5 cellular contexts compared by ENCODE assay signal in the genomic region with DNA sequence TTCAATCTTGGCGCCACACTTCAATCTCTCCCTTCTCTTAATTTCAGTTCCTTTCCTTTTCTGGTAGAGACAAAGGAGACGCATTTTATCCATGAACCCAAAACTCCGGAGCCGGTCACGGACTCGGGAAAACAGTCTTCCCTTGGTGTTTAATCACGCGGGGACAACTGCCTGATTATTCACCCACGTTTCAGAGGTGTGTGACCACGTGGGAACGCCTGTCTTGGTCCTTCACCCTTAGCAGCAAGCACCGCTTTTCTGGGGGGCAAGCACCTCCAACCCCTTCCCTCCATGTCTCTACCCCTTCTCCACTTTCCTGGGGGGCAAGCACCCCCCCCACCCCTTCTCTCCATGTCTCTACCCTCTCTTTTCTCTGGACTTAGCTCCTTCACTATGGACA.
DNase-seq lines count a peak whose midpoint lies in the region; ATAC-seq, FAIRE-seq and TF ChIP-seq lines count a peak whose summit lies in the region.
"Not testable (repeated sequence)": the region's sequence is repeated elsewhere in the genome, so short reads cannot be mapped to it uniquely, and the experiment has no call there.

No MANE protein-coding gene starts in this region.

- not testable (repeated sequence) for H3K9me3 ChIP-seq in H9 (ENCODE audit: control insufficient read depth, low read depth, low read length); kidney (ENCODE audit: control insufficient read depth in 1 of 2, low read length in 2 of 2); psoas muscle
- H3K9me3 ChIP-seq in endodermal cell (ENCODE audit: control insufficient read depth, low read length) = peaks cover 25% of the 10 kb centered on the region

- H2AFZ ChIP-seq in H9 (ENCODE audit: low read length) = not testable (repeated sequence)

- not testable (repeated sequence) for H2BK20ac ChIP-seq in H9 (ENCODE audit: low read depth, low read length, poor library complexity, severe bottlenecking)

- not testable (repeated sequence) for TF ChIP-seq CTCF in H9 (conservative IDR thresholded peaks at IDR 0.05); endodermal cell (conservative IDR thresholded peaks at IDR 0.05); kidney (IDR thresholded peaks at IDR 0.05; ENCODE audit: borderline replicate concordance, extremely low read depth, insufficient read depth); psoas muscle (IDR thresholded peaks at IDR 0.05)

- H3K27me3 Mint-ChIP-seq in H9 (ENCODE audit: low read depth); endodermal cell (ENCODE audit: insufficient read depth): not testable (repeated sequence)

- intact Hi-C loops in kidney (cut with DNase I); psoas muscle (cut with DNase I): not testable (repeated sequence)

- H4K91ac ChIP-seq in H9 (ENCODE audit: insufficient read length, low read depth, low read length) = not testable (repeated sequence)

- H4K20me1 ChIP-seq in H9 (ENCODE audit: control insufficient read depth, insufficient read depth, insufficient read length) = not testable (repeated sequence)

- not testable (repeated sequence) for H3K56ac ChIP-seq in H9 (ENCODE audit: insufficient read length, low read depth, low read length)
- peak overlapping the region; percentile 40 for H3K56ac ChIP-seq in mesendoderm (ENCODE audit: low read length)

- not testable (repeated sequence) for H3K4me1 ChIP-seq in H9 (ENCODE audit: insufficient read depth, low read length); endodermal cell (ENCODE audit: control insufficient read depth, insufficient read depth, low read length); kidney (ENCODE audit: control insufficient read depth in 1 of 2, insufficient read depth in 1 of 2, low read depth in 1 of 2, low read length in 2 of 2); mesendoderm (ENCODE audit: control insufficient read depth, low read depth, low read length)
- peaks cover 66% of the 10 kb centered on the region for H3K4me1 ChIP-seq in psoas muscle

- H3K9me3 Mint-ChIP-seq in H9 = peaks cover 0 to 13% of the 10 kb centered on the region in 2 experiments; a peak in 3 of 5 replicates
- not testable (repeated sequence) for H3K9me3 Mint-ChIP-seq in endodermal cell

- not testable (repeated sequence) for H3K4me3 ChIP-seq in endodermal cell (ENCODE audit: low read length); kidney (ENCODE audit: low read length in 2 of 2); mesendoderm (ENCODE audit: low read length); psoas muscle

- H2BK5ac ChIP-seq in H9 (ENCODE audit: insufficient read length, low read length) = not testable (repeated sequence)
- peak overlapping the region; percentile 45 for H2BK5ac ChIP-seq in mesendoderm (ENCODE audit: low read length)

- FAIRE-seq in kidney (lab: Jason Lieb, UNC) = not testable (repeated sequence)

- H3K23ac ChIP-seq in H9 (ENCODE audit: insufficient read length, low read depth, low read length); mesendoderm (ENCODE audit: low read length): not testable (repeated sequence)

- H3K9ac ChIP-seq in H9 (ENCODE audit: extremely low read depth, insufficient read length, low read length); endodermal cell (ENCODE audit: extremely low read depth, low read length, poor library complexity, severe bottlenecking); kidney (ENCODE audit: low read length in 2 of 2); mesendoderm (ENCODE audit: low read length): not testable (repeated sequence)

- H3K79me2 ChIP-seq in H9 (ENCODE audit: insufficient read depth, low read length); mesendoderm (ENCODE audit: control insufficient read depth, insufficient read depth, low read length): not testable (repeated sequence)

- H3K27ac ChIP-seq in H9 (ENCODE audit: insufficient read length, low read depth, low read length); endodermal cell (ENCODE audit: low read depth, low read length); kidney (ENCODE audit: low read depth in 2 of 2, low read length in 2 of 2); mesendoderm (ENCODE audit: low read depth, low read length): not testable (repeated sequence)
- peak overlapping the region; percentile 63 for H3K27ac ChIP-seq in psoas muscle

- H3K27ac Mint-ChIP-seq in H9 (peak overlapping the region in 2 of 3 experiments; percentile 51 to 78; a peak in 3 of 7 replicates), endodermal cell (peak overlapping the region; percentile 85)

- H3K4me2 ChIP-seq in H9 (ENCODE audit: insufficient read depth, insufficient read length, low read length); mesendoderm (ENCODE audit: low read length): not testable (repeated sequence)

- peaks cover 28% of the 10 kb centered on the region for H3K36me3 ChIP-seq in endodermal cell (ENCODE audit: control insufficient read depth, insufficient read depth, low read length)
- H3K36me3 ChIP-seq in kidney (ENCODE audit: control insufficient read depth in 1 of 2, insufficient read depth in 2 of 2, low read length in 2 of 2); mesendoderm (ENCODE audit: control insufficient read depth, insufficient read depth, low read length); psoas muscle (ENCODE audit: insufficient read depth in 1 of 2, low read depth in 1 of 2): not testable (repeated sequence)

- not testable (repeated sequence) for H3K18ac ChIP-seq in H9 (ENCODE audit: insufficient read length, low read depth, low read length)
- H3K18ac ChIP-seq in mesendoderm (ENCODE audit: low read length) = peak overlapping the region; percentile 20

- H3K23me2 ChIP-seq in H9 (ENCODE audit: insufficient read length, low read depth, low read length, poor library complexity, severe bottlenecking) = not testable (repeated sequence)

- not testable (repeated sequence) for H3K14ac ChIP-seq in H9 (ENCODE audit: insufficient read depth, low read length)

- H2BK15ac ChIP-seq in H9 (ENCODE audit: low read depth, low read length); mesendoderm (replicated peaks; ENCODE audit: low read depth): not testable (repeated sequence)

- H3K36me3 Mint-ChIP-seq in H9 (ENCODE audit: insufficient read depth in 1 of 3, low read depth in 3 of 3) (peaks cover 0 to 20% (median 8%) of the 10 kb centered on the region in 3 experiments; a peak in 3 of 7 replicates), endodermal cell (ENCODE audit: low read depth) (peaks cover 44% of the 10 kb centered on the region)

- H3T11ph ChIP-seq in H9 (ENCODE audit: low read length) = not testable (repeated sequence)

- H3K79me1 ChIP-seq in H9 (ENCODE audit: insufficient read depth, low read depth, low read length, poor library complexity, severe bottlenecking); mesendoderm (ENCODE audit: low read length): not testable (repeated sequence)

- not testable (repeated sequence) for H3K4me3 Mint-ChIP-seq in H9
- peak overlapping the region; percentile 35 for H3K4me3 Mint-ChIP-seq in endodermal cell

- not testable (repeated sequence) for H2BK12ac ChIP-seq in H9 (ENCODE audit: insufficient read length, low read depth, low read length)

- H2AK5ac ChIP-seq in H9 (ENCODE audit: insufficient read length, low read length); mesendoderm (ENCODE audit: low read length): not testable (repeated sequence)

- not testable (repeated sequence) for H4K5ac ChIP-seq in H9 (ENCODE audit: insufficient read length, low read depth, low read length); mesendoderm (ENCODE audit: low read length)

- no CpG with 5 or more reads among the region's 12 CpGs for WGBS in H9 (ENCODE audit: extremely low coverage, insufficient read length, low lambda C conversion rate)
- 93% methylated on average over 11 to 12 of the region's 12 CpGs for WGBS in endodermal cell (ENCODE audit: insufficient coverage in 1 of 2, insufficient read length in 1 of 2), 2 experiments
- WGBS in mesendoderm (ENCODE audit: extremely low coverage, insufficient coverage, low lambda C conversion rate) = no CpG with 5 or more reads among the region's 12 CpGs
- 68 to 92% (median 77%) methylated on average over 12 of the region's 12 CpGs for WGBS in psoas muscle, 3 donors

- not testable (repeated sequence) for H3K27me3 ChIP-seq in H9 (ENCODE audit: insufficient read depth, low read length); endodermal cell (ENCODE audit: control insufficient read depth, insufficient read depth, low read length, poor library complexity, severe bottlenecking); mesendoderm (ENCODE audit: insufficient read depth, low read length, poor library complexity); psoas muscle (ENCODE audit: insufficient read depth in 3 of 3, low read length in 2 of 3)

- not testable (repeated sequence) for DNase-seq in H9, endodermal cell, mesendoderm, psoas muscle
- peak; percentile 47 for DNase-seq in kidney

- ATAC-seq in psoas muscle = not testable (repeated sequence)

- not testable (repeated sequence) for H3K4ac ChIP-seq in H9 (ENCODE audit: low read depth, low read length)
- peak overlapping the region; percentile 97 for H3K4ac ChIP-seq in mesendoderm (ENCODE audit: low read depth, low read length)

- not testable (repeated sequence) for H2BK120ac ChIP-seq in H9 (ENCODE audit: low read depth, low read length, poor library complexity, severe bottlenecking)
- H2BK120ac ChIP-seq in mesendoderm (ENCODE audit: low read depth, low read length) = peak overlapping the region; percentile 73

- H3K4me1 Mint-ChIP-seq in H9 = peaks cover 21 to 36% of the 10 kb centered on the region in 2 experiments
- H3K4me1 Mint-ChIP-seq in endodermal cell = peaks cover 65% of the 10 kb centered on the region

- H4K8ac ChIP-seq in H9 (replicated peaks; ENCODE audit: insufficient read length, low read depth, low read length); mesendoderm (ENCODE audit: low read depth, low read length): not testable (repeated sequence)
